Comparison of ENCODE assay signal across 18 cellular contexts in genomic region chr6:150207931-150208570, GRCh38.
DNase-seq lines count a peak whose midpoint lies in the region; ATAC-seq, FAIRE-seq and TF ChIP-seq lines count a peak whose summit lies in the region.
"Had no signal": no experiment of that assay in that cellular context is flagged by ENCODE, and none has a peak within 500 bp of the region (broad histone marks: within the 10 kb centered on the region; RNA-seq: fewer than 3 reads in every experiment).

No MANE protein-coding gene starts in this region.

- no peaks in the 10 kb centered on the region for H3K79me2 ChIP-seq in astrocyte (ENCODE audit: insufficient read depth, low read length)

- no peak for ATAC-seq in HG03045 (IDR thresholded peaks at IDR 0.05; ENCODE audit: unreplicated experiment)
- ATAC-seq: left lung had no signal

- peak overlapping the region; percentile 41 for H3K27ac Mint-ChIP-seq in astrocyte (ENCODE audit: unreplicated experiment)
- no peak overlapping the region for H3K27ac Mint-ChIP-seq in activated naive CD8-positive, alpha-beta T cell treated with anti-CD3 and anti-CD28 coated beads for 36 hours

- no peaks in the 10 kb centered on the region for H4K20me1 ChIP-seq in astrocyte (ENCODE audit: insufficient read depth, low read length)

- no peak overlapping the region for H3K27ac ChIP-seq in HEK293 (ENCODE audit: extremely low read depth, low read depth, low read length)
- no peak overlapping the region for H3K27ac ChIP-seq in astrocyte (ENCODE audit: low read depth, low read length)
- H3K27ac ChIP-seq: ascending aorta, coronary artery, left lung, neutrophil, transverse colon, VCaP had no signal

- no peak overlapping the region for H3K9ac ChIP-seq in astrocyte (ENCODE audit: low read length)

- FAIRE-seq in astrocyte (lab: Jason Lieb, UNC), result no peak

- H3K4me3 Mint-ChIP-seq in astrocyte (ENCODE audit: unreplicated experiment), result no peak overlapping the region
- no peak overlapping the region for H3K4me3 Mint-ChIP-seq in activated naive CD8-positive, alpha-beta T cell treated with anti-CD3 and anti-CD28 coated beads for 36 hours

- H2AFZ ChIP-seq in astrocyte (ENCODE audit: low read depth, low read length), result peak overlapping the region; percentile 9

- H3K36me3 ChIP-seq in HEK293 (ENCODE audit: control insufficient read depth in 2 of 2, insufficient read depth in 1 of 2, low read length in 2 of 2) (no peaks in the 10 kb centered on the region), astrocyte (ENCODE audit: insufficient read depth, low read length) (no peaks in the 10 kb centered on the region)
- H3K36me3 ChIP-seq: ascending aorta, left lung, neutrophil, transverse colon had no signal

- no peaks in the 10 kb centered on the region for H3K9me3 ChIP-seq in HEK293 (ENCODE audit: control insufficient read depth, insufficient read depth, low read depth, low read length)
- no peaks in the 10 kb centered on the region for H3K9me3 ChIP-seq in astrocyte (ENCODE audit: insufficient read depth, low read depth, low read length)
- H3K9me3 ChIP-seq: ascending aorta, left lung, neutrophil, transverse colon had no signal

- no peak overlapping the region for H3K4me2 ChIP-seq in astrocyte (ENCODE audit: low read length)

- POLR2A ChIA-PET in HEK293 (lab: Yijun Ruan, JAX), result no interaction called here

- H3K4me3 ChIP-seq in HEK293 (ENCODE audit: low read depth, low read length), result no peak overlapping the region
- no peak overlapping the region for H3K4me3 ChIP-seq in astrocyte (ENCODE audit: insufficient read depth, low read depth, low read length)
- H3K4me3 ChIP-seq: ascending aorta, coronary artery, left lung, transverse colon had no signal

- H3K4me1 ChIP-seq in HEK293 (ENCODE audit: control insufficient read depth, insufficient read depth, low read length) (peaks cover 11% of the 10 kb centered on the region), astrocyte (ENCODE audit: insufficient read depth, low read length) (peaks cover 14% of the 10 kb centered on the region)
- H3K4me1 ChIP-seq: ascending aorta had no signal

- CTCF ChIA-PET in HEK293 (lab: Yijun Ruan, JAX), result interaction anchor here (0.6 to 1.4 kb wide), 3 partner anchors 8 to 127 kb away, joined by 4 to 5 read pairs (median 4); no protein-coding TSS in a partner anchor

- DNase-seq in AG08395 (ENCODE audit: low spot score) (peak; percentile 50), astrocyte (ENCODE audit: low read depth) (peak; percentile 57), kidney tubule cell (ENCODE audit: low spot score) (peak; percentile 22), midbrain (lab: John Stamatoyannopoulos, UW) (no peak), AML-193 (lab: John Stamatoyannopoulos, UW) (no peak)
- DNase-seq in activated naive CD8-positive, alpha-beta T cell treated with anti-CD3 and anti-CD28 coated beads for 36 hours, result no peak
- DNase-seq: activated CD4-positive, alpha-beta T cell treated with anti-CD3 and anti-CD28 coated beads, Interleukin-2, amount 50 U/mL, for 4 hours; activated naive CD4-positive, alpha-beta T cell; left lung; NCI-H1694; stimulated activated naive CD4-positive, alpha-beta T cell treated with Interleukin-2 at 50 U/mL for 16 hours; transverse colon had no signal

- TF ChIP-seq CTCF in HEK293 (tag by site-specific recombination; IDR thresholded peaks at IDR 0.05), result no peak
- TF ChIP-seq CTCF in astrocyte (IDR thresholded peaks at IDR 0.05; ENCODE audit: insufficient read depth, low read depth, low read length), result no peak

- H3K36me3 Mint-ChIP-seq in astrocyte (ENCODE audit: low read depth, unreplicated experiment), result no peaks in the 10 kb centered on the region
- no peaks in the 10 kb centered on the region for H3K36me3 Mint-ChIP-seq in activated naive CD8-positive, alpha-beta T cell treated with anti-CD3 and anti-CD28 coated beads for 36 hours

- peaks cover 8% of the 10 kb centered on the region for H3K27me3 Mint-ChIP-seq in astrocyte (ENCODE audit: low read depth, unreplicated experiment)
- H3K27me3 Mint-ChIP-seq in activated naive CD8-positive, alpha-beta T cell treated with anti-CD3 and anti-CD28 coated beads for 36 hours, result peaks cover 4% of the 10 kb centered on the region

- no peaks in the 10 kb centered on the region for H3K27me3 ChIP-seq in astrocyte (ENCODE audit: insufficient read depth, low read length)
- H3K27me3 ChIP-seq: ascending aorta, left lung, transverse colon had no signal

- H3K9me3 Mint-ChIP-seq in astrocyte (ENCODE audit: unreplicated experiment), result no peaks in the 10 kb centered on the region
- H3K9me3 Mint-ChIP-seq in activated naive CD8-positive, alpha-beta T cell treated with anti-CD3 and anti-CD28 coated beads for 36 hours, result no peaks in the 10 kb centered on the region

- H3K4me1 Mint-ChIP-seq in astrocyte (ENCODE audit: low read depth, unreplicated experiment), result peaks cover 23% of the 10 kb centered on the region
- H3K4me1 Mint-ChIP-seq in activated naive CD8-positive, alpha-beta T cell treated with anti-CD3 and anti-CD28 coated beads for 36 hours, result peaks cover 3% of the 10 kb centered on the region

TF ChIP-seq in HEK293, 187 proteins besides CTCF, POLR2A, EP300 and RAD21:
- 0 out of 2 replicates have a peak, but pooled peaks have one; percentile 35 for TF ChIP-seq PRDM10 (tag by site-specific recombination; IDR thresholded peaks at IDR 0.05)
- TF ChIP-seq ZNF776 (tag by site-specific recombination; IDR thresholded peaks at IDR 0.05; ENCODE audit: borderline replicate concordance), result no peak
- TF ChIP-seq ZNF155 (tag by site-specific recombination; IDR thresholded peaks at IDR 0.05), result no peak
- 0 out of 2 replicates have a peak, but pooled peaks have one; percentile 13 for TF ChIP-seq ZNF362 (tag by site-specific recombination; IDR thresholded peaks at IDR 0.05)
- 0 out of 2 replicates have a peak, but pooled peaks have one; percentile 24 for TF ChIP-seq KLF10 (tag by site-specific recombination; IDR thresholded peaks at IDR 0.05)
- TF ChIP-seq ZBTB20 (tag by site-specific recombination; IDR thresholded peaks at IDR 0.05), result peak; percentile 67; the same call in 1 of the 2 replicates

Comparison
In these comparisons a context has a peak if more than half of its experiments do, and no peak if none do; other contexts are left out.
1. DNase-seq: peak in AG08395 (single experiment), astrocyte (single experiment) and kidney tubule cell (single experiment); none in activated naive CD8-positive, alpha-beta T cell treated with anti-CD3 and anti-CD28 coated beads for 36 hours (single experiment), midbrain (single experiment) and AML-193 (0 of 2).